Comparison of ENCODE assay signal across 8 cellular contexts in the genomic region with DNA sequence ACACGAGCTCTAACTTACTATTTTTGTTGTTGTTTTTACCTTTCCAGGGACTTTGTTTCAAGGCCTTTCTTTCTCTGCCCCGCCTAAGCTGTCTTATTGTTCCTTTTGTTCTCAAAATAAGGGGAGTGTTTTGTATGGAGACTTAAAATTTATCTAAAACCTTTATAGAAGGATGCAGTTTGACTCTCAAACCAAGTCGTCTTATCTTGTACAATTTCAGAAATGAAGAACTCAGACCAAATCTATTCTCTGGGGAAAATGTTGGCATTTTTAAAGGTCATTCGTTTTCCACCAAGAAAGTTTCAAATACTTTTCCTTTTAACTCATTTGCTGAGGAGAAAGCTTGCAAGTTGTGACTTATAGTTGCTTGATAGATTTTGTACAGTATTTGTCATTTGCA. TPM values are rescaled to one million over a fixed set of nuclear protein-coding genes. Genes with fewer than 3 reads are reported as not detected.
DNase-seq lines count a peak whose midpoint lies in the region; ATAC-seq, FAIRE-seq and TF ChIP-seq lines count a peak whose summit lies in the region.
"Not testable (repeated sequence)": the region's sequence is repeated elsewhere in the genome, so short reads cannot be mapped to it uniquely, and the experiment has no call there.

No MANE protein-coding gene starts in this region.

- not testable (repeated sequence) for H3K27me3 ChIP-seq in Panc1 (ENCODE audit: control insufficient read depth, insufficient read depth, low read length); bronchial epithelial cell (ENCODE audit: control insufficient read depth, insufficient read depth, low read length); mucosa of stomach (ENCODE audit: control insufficient read depth, insufficient read depth, low read length); vagina

- not testable (repeated sequence) for BruUV-seq in Calu3 (replicated peaks; lab: Mats Ljungman, UMichigan)
- TSS peak; percentile 72 for BruUV-seq in Panc1 (replicated peaks; lab: Mats Ljungman, UMichigan)

- in situ Hi-C loops in Panc1 (cut with HindIII; ENCODE audit: low pct_unique_long_range_greater_than_20kb, low sequenced_read_pairs) = not testable (repeated sequence)

- H3K27ac Mint-ChIP-seq in Calu3 (ENCODE audit: unreplicated experiment) = peak overlapping the region; percentile 86
- H3K27ac Mint-ChIP-seq in activated T-helper 1 cell treated with anti-CD3 and anti-CD28 coated beads, Interleukin-12 subunit alpha, Interleukin-12 subunit beta, Interleukin-2, Interleukin-4 antibody, amounts not matched to agents 30 ng/mL and 10 ng/mL and 1 ng/mL, durations not matched to agents 14 hours and 24 hours and 36 hours = not testable (repeated sequence)

- not testable (repeated sequence) for DNase-seq in Calu3; Panc1 (ENCODE audit: low read depth, low spot score); activated T-helper 1 cell treated with anti-CD3 and anti-CD28 coated beads, Interleukin-12 subunit alpha, Interleukin-12 subunit beta, Interleukin-2, Interleukin-4 antibody, amounts not matched to agents 30 ng/mL and 10 ng/mL and 1 ng/mL, durations not matched to agents 14 hours and 24 hours and 36 hours (ENCODE audit: low spot score); bronchial epithelial cell (ENCODE audit: low read depth); foreskin fibroblast; retinal pigment epithelial cell (ENCODE audit: low read depth); vagina (ENCODE audit: extremely low spot score in 2 of 2)

- peak overlapping the region; percentile 70 to 84 for H3K4me3 ChIP-seq in Panc1 (ENCODE audit: low read depth in 2 of 2, low read length in 2 of 2)
- peak overlapping the region; percentile 77 for H3K4me3 ChIP-seq in bronchial epithelial cell (ENCODE audit: low read depth, low read length)
- H3K4me3 ChIP-seq in foreskin fibroblast (ENCODE audit: low read depth in 1 of 2, low read length in 2 of 2) = peak overlapping the region; percentile 70 to 80
- not testable (repeated sequence) for H3K4me3 ChIP-seq in mucosa of stomach (ENCODE audit: low read length)
- H3K4me3 ChIP-seq in retinal pigment epithelial cell (ENCODE audit: low read length) = peak overlapping the region; percentile 79
- peak overlapping the region in 1 of 2 donors; percentile 92 for H3K4me3 ChIP-seq in vagina

- intact Hi-C loops in Calu3 (cut with micrococcal nuclease; ENCODE audit: unreplicated experiment); Panc1 (cut with micrococcal nuclease; ENCODE audit: unreplicated experiment); activated T-helper 1 cell treated with anti-CD3 and anti-CD28 coated beads, Interleukin-12 subunit alpha, Interleukin-12 subunit beta, Interleukin-2, Interleukin-4 antibody, amounts not matched to agents 30 ng/mL and 10 ng/mL and 1 ng/mL, durations not matched to agents 14 hours and 24 hours and 36 hours (cut with micrococcal nuclease); vagina (cut with DNase I): not testable (repeated sequence)

- not testable (repeated sequence) for H3K27me3 Mint-ChIP-seq in Calu3 (ENCODE audit: unreplicated experiment)
- H3K27me3 Mint-ChIP-seq in activated T-helper 1 cell treated with anti-CD3 and anti-CD28 coated beads, Interleukin-12 subunit alpha, Interleukin-12 subunit beta, Interleukin-2, Interleukin-4 antibody, amounts not matched to agents 30 ng/mL and 10 ng/mL and 1 ng/mL, durations not matched to agents 14 hours and 24 hours and 36 hours (ENCODE audit: insufficient read depth) = peaks cover 40% of the 10 kb centered on the region

- H3K36me3 Mint-ChIP-seq in Calu3 (ENCODE audit: insufficient read depth, unreplicated experiment) = peaks cover 46% of the 10 kb centered on the region
- not testable (repeated sequence) for H3K36me3 Mint-ChIP-seq in activated T-helper 1 cell treated with anti-CD3 and anti-CD28 coated beads, Interleukin-12 subunit alpha, Interleukin-12 subunit beta, Interleukin-2, Interleukin-4 antibody, amounts not matched to agents 30 ng/mL and 10 ng/mL and 1 ng/mL, durations not matched to agents 14 hours and 24 hours and 36 hours (ENCODE audit: low read depth)

- POLR2A ChIA-PET in Panc1 (lab: Charles Lee) = interaction anchor here (0.6 to 1.4 kb wide), 2 partner anchors 15 to 184 kb away, joined by 3 read pairs; no protein-coding TSS in a partner anchor

- H3K27ac ChIP-seq in Panc1 (ENCODE audit: low read length) (peak overlapping the region; percentile 94), vagina (peak overlapping the region; percentile 86)

- ATAC-seq in Panc1 = not testable (repeated sequence)

- not testable (repeated sequence) for H3K9me3 ChIP-seq in Panc1 (ENCODE audit: control insufficient read depth, insufficient read depth, low read depth, low read length); mucosa of stomach (ENCODE audit: control insufficient read depth, low read length); vagina

- FAIRE-seq in bronchial epithelial cell (lab: Jason Lieb, UNC) = not testable (repeated sequence)

- not testable (repeated sequence) for TF ChIP-seq CTCF in Calu3 (IDR thresholded peaks at IDR 0.05; ENCODE audit: unreplicated experiment); Panc1 (IDR thresholded peaks at IDR 0.05); bronchial epithelial cell (IDR thresholded peaks at IDR 0.05; ENCODE audit: insufficient read depth, low read length, severe bottlenecking); foreskin fibroblast (IDR thresholded peaks at IDR 0.05; ENCODE audit: low read depth, low read length); retinal pigment epithelial cell (conservative IDR thresholded peaks at IDR 0.05; ENCODE audit: low read depth, low read length); vagina (IDR thresholded peaks at IDR 0.05)

- H3K4me3 Mint-ChIP-seq in Calu3 (ENCODE audit: low read depth, unreplicated experiment) = peak overlapping the region; percentile 83
- H3K4me3 Mint-ChIP-seq in activated T-helper 1 cell treated with anti-CD3 and anti-CD28 coated beads, Interleukin-12 subunit alpha, Interleukin-12 subunit beta, Interleukin-2, Interleukin-4 antibody, amounts not matched to agents 30 ng/mL and 10 ng/mL and 1 ng/mL, durations not matched to agents 14 hours and 24 hours and 36 hours = peak overlapping the region; percentile 89

- H3K9ac ChIP-seq in mucosa of stomach (ENCODE audit: low read length) = peak overlapping the region; percentile 88

- not testable (repeated sequence) for H3K9me3 Mint-ChIP-seq in Calu3 (ENCODE audit: low read depth, unreplicated experiment); activated T-helper 1 cell treated with anti-CD3 and anti-CD28 coated beads, Interleukin-12 subunit alpha, Interleukin-12 subunit beta, Interleukin-2, Interleukin-4 antibody, amounts not matched to agents 30 ng/mL and 10 ng/mL and 1 ng/mL, durations not matched to agents 14 hours and 24 hours and 36 hours

- peaks cover 26% of the 10 kb centered on the region for H3K4me1 Mint-ChIP-seq in Calu3 (ENCODE audit: low read depth, unreplicated experiment)
- peaks cover 16% of the 10 kb centered on the region for H3K4me1 Mint-ChIP-seq in activated T-helper 1 cell treated with anti-CD3 and anti-CD28 coated beads, Interleukin-12 subunit alpha, Interleukin-12 subunit beta, Interleukin-2, Interleukin-4 antibody, amounts not matched to agents 30 ng/mL and 10 ng/mL and 1 ng/mL, durations not matched to agents 14 hours and 24 hours and 36 hours (ENCODE audit: low read depth)

- H3K4me1 ChIP-seq in Panc1 (ENCODE audit: control insufficient read depth, insufficient read depth, low read length) (peaks cover 32% of the 10 kb centered on the region), vagina (peaks cover 19% of the 10 kb centered on the region)
- H3K4me1 ChIP-seq in mucosa of stomach (ENCODE audit: control insufficient read depth, insufficient read depth, low read length) = not testable (repeated sequence)

- H3K36me3 ChIP-seq in Panc1 (ENCODE audit: control insufficient read depth, insufficient read depth, low read length); bronchial epithelial cell (ENCODE audit: control insufficient read depth, insufficient read depth, low read length); mucosa of stomach (ENCODE audit: control insufficient read depth, insufficient read depth, low read length); vagina: not testable (repeated sequence)

- TF ChIP-seq POLR2A in vagina (IDR thresholded peaks at IDR 0.05) = not testable (repeated sequence)

- CTCF ChIA-PET in Calu3 (lab: Charles Lee) = not testable (repeated sequence)
- CTCF ChIA-PET in Panc1 (lab: Charles Lee) = interaction anchor here (0.7 kb wide), 1 partner anchor 851 kb away, joined by 3 read pairs; no protein-coding TSS in a partner anchor

RNA-seq across cellular contexts. Expression of a gene that starts 1.0 kb away (rescaled TPM):
- 0.85 and 1.6 TPM in 2 replicates for total RNA-seq in Calu3 (2022)
- total RNA-seq in Panc1 (2021; ENCODE audit: unreplicated experiment) = 19.1 TPM
- 35.0 TPM for polyA plus RNA-seq in Panc1 (2012; ENCODE audit: insufficient read length)
- total RNA-seq in activated T-helper 1 cell treated with anti-CD3 and anti-CD28 coated beads, Interleukin-12 subunit alpha, Interleukin-12 subunit beta, Interleukin-2, Interleukin-4 antibody, amounts not matched to agents 30 ng/mL and 10 ng/mL and 1 ng/mL, durations not matched to agents 14 hours and 24 hours and 36 hours = not detected in 2 replicates
- 2.1 and 5.2 TPM in 2 replicates for total RNA-seq in bronchial epithelial cell
- total RNA-seq in vagina = 6.6 TPM

RNA-seq across cellular contexts. Expression of a gene that starts 16.2 kb away (rescaled TPM):
- total RNA-seq in Calu3 (2022) (29.2 and 32.2 TPM in 2 replicates), Panc1 (2021; ENCODE audit: unreplicated experiment) (117 TPM), bronchial epithelial cell (34.4 and 37.6 TPM in 2 replicates), vagina (30.2 TPM)
- 94.4 TPM for polyA plus RNA-seq in Panc1 (2012; ENCODE audit: insufficient read length)
- total RNA-seq in activated T-helper 1 cell treated with anti-CD3 and anti-CD28 coated beads, Interleukin-12 subunit alpha, Interleukin-12 subunit beta, Interleukin-2, Interleukin-4 antibody, amounts not matched to agents 30 ng/mL and 10 ng/mL and 1 ng/mL, durations not matched to agents 14 hours and 24 hours and 36 hours = 13.0 and 13.9 TPM in 2 replicates
